2 cellular contexts compared by ENCODE assay signal in genomic region chr22:48686694-48687302, GRCh38.
TF ChIP-seq lines count a peak whose summit lies in the region.

No MANE protein-coding gene starts in this region.

TF ChIP-seq in HepG2, 621 proteins besides CTCF, POLR2A, EP300 and RAD21:
- no peak for TF ChIP-seq TBX3 (IDR thresholded peaks at IDR 0.05; ENCODE audit: borderline replicate concordance)
- TF ChIP-seq SOX6 (IDR thresholded peaks at IDR 0.05): 0 out of 2 replicates have a peak, but pooled peaks have one; percentile 79
- no peak for TF ChIP-seq SOX6 (CRISPR knock-in tag; IDR thresholded peaks at IDR 0.05)
- peak; percentile 28; the same call in 1 of the 2 replicates for TF ChIP-seq FOXA1 (IDR thresholded peaks at IDR 0.05)
- TF ChIP-seq FOXA1 (CRISPR knock-in tag; IDR thresholded peaks at IDR 0.05): no peak

TF ChIP-seq in H1, 55 proteins besides CTCF, POLR2A, EP300 and RAD21:
- TF ChIP-seq EGR1 (IDR thresholded peaks at IDR 0.05; ENCODE audit: borderline replicate concordance, low read depth, low read length): no peak
- TF ChIP-seq MAX (IDR thresholded peaks at IDR 0.05): no peak
- no peak for TF ChIP-seq YY1 (IDR thresholded peaks at IDR 0.05; ENCODE audit: low read depth, low read length)
- TF ChIP-seq ATF2 (IDR thresholded peaks at IDR 0.05; ENCODE audit: low read length): no peak
- TF ChIP-seq SP1 (IDR thresholded peaks at IDR 0.05; ENCODE audit: low read depth, low read length): no peak
- no peak for TF ChIP-seq EZH2 (IDR thresholded peaks at IDR 0.05; ENCODE audit: low read depth, low read length, severe bottlenecking)
